ENCODE assay signal across 8 cellular contexts in the genomic region with DNA sequence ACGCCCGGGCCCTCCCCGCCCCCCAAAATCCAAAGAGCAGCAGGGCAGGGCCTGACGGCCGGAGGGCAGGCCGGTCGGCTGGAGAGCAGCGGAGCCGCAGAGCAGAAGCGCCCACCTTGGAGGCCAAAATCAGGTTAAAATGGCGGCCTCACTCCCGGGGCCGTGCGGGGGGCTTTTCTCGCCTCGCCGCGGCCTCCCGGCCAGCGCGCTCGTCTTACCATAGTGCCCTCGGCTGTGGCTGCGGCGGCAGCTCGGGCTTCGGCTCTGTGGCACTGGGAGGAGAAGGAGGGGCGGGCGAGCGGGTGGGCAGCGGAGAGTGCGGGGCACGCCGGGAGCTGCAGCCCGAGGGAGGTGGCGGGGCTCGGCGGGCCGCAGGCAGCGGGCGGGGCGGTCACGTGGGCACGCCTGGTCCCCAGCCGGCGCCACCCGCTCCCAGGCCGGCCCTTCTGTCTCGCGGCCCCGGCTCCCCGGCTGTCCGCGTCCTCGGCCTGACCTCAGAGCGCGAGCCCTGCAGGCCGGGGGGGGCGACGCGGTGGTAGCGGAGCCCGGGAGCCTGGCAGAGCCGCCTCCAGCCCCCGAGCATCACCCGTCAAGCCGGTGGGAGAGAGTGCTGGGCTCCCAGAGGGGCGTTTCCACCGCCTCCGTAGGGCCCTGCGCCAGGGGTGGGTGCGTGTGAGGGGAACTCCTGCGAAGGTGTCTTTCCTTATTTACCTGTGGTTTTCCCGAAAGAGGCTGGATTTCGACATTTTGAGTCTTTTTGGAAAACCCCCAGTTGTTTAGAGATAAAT. TPM values are rescaled to one million over a fixed set of nuclear protein-coding genes. Genes with fewer than 3 reads are reported as not detected.
DNase-seq lines count a peak whose midpoint lies in the region; ATAC-seq and TF ChIP-seq lines count a peak whose summit lies in the region.

A gene (minus strand): TSS at position 274 of the 788 bp plus-strand sequence. CDS start 53 bp downstream, at position 221.

- 0 to 1% (median 1%) methylated on average over 3 to 75 of the region's 75 CpGs for WGBS in adrenal gland, 4 donors
- WGBS in heart right ventricle, 2 donors, result 0% methylated on average over 62 to 74 of the region's 75 CpGs

- peak within 1 kb of the TSS; percentile 99 for H3K27ac Mint-ChIP-seq in type B pancreatic cell

- H3K9me3 ChIP-seq in adrenal gland (replicated peaks in 1 of 3), result no peaks in the 10 kb centered on the region
- H3K9me3 ChIP-seq in heart right ventricle, result no peaks in the 10 kb centered on the region

- TF ChIP-seq CTCF in GM12865 (IDR thresholded peaks at IDR 0.05; ENCODE audit: insufficient read depth, low read depth, low read length, missing control alignments) (no peak), adrenal gland (IDR thresholded peaks at IDR 0.05) (peak in 1 of 6 experiments; percentile 9), heart right ventricle (IDR thresholded peaks at IDR 0.05) (no peak), type B pancreatic cell (conservative IDR thresholded peaks at IDR 0.05) (no peak)

- H3K4me3 ChIP-seq in GM12865 (ENCODE audit: low read depth, low read length) (peak within 1 kb of the TSS; percentile 85), adrenal gland (peak within 1 kb of the TSS; percentile 72 to 85 (median 78)), heart right ventricle (peak within 1 kb of the TSS; percentile 78 to 94 (median 86))

- H3K4me3 Mint-ChIP-seq in type B pancreatic cell, result peak within 1 kb of the TSS; percentile 98

- H3K27me3 ChIP-seq in adrenal gland (no peaks in the 10 kb centered on the region), heart right ventricle (no peaks in the 10 kb centered on the region)

- H3K36me3 Mint-ChIP-seq in type B pancreatic cell, result peaks cover 16% of the 10 kb centered on the region

- H3K9me3 Mint-ChIP-seq in type B pancreatic cell, result no peaks in the 10 kb centered on the region

- DNase-seq in GM12865 (ENCODE audit: low read depth) (peak; percentile 87), NCI-H1105 (lab: John Stamatoyannopoulos, UW) (peak; percentile 80), T follicular helper cell (ENCODE audit: low read depth) (peak; percentile 57), adrenal gland (peak; percentile 85 to 91 (median 87)), heart right ventricle (peak; percentile 85 to 88), posterior vena cava (ENCODE audit: low spot score) (peak; percentile 93), type B pancreatic cell (ENCODE audit: extremely low spot score, unreplicated experiment) (peak; percentile 84)

- peaks cover 13% of the 10 kb centered on the region for H3K4me1 Mint-ChIP-seq in type B pancreatic cell (ENCODE audit: unreplicated experiment)

- H3K27ac ChIP-seq in adrenal gland (peak within 1 kb of the TSS; percentile 45 to 98 (median 95)), heart right ventricle (peak within 1 kb of the TSS; percentile 94 to 100 (median 98))

- peaks cover 0 to 9% of the 10 kb centered on the region in 2 donors for H3K36me3 ChIP-seq in adrenal gland (replicated peaks in 1 of 2)
- H3K36me3 ChIP-seq in heart right ventricle, result peaks cover 0 to 22% (median 4%) of the 10 kb centered on the region in 9 donors

- peaks cover 33 to 41% of the 10 kb centered on the region in 2 donors for H3K4me1 ChIP-seq in adrenal gland (replicated peaks in 1 of 2)
- peaks cover 0 to 48% (median 32%) of the 10 kb centered on the region in 9 donors for H3K4me1 ChIP-seq in heart right ventricle

- peak; percentile 87 for ATAC-seq in HG02610 (IDR thresholded peaks at IDR 0.05; ENCODE audit: unreplicated experiment)
- ATAC-seq in heart right ventricle, result peak; percentile 92 to 99 (median 95)

- peak; percentile 83 to 87 for TF ChIP-seq POLR2A in adrenal gland (IDR thresholded peaks at IDR 0.05)

- H3K27me3 Mint-ChIP-seq in type B pancreatic cell, result no peaks in the 10 kb centered on the region

- intact Hi-C loops in adrenal gland (cut with DNase I), result loop anchor here in 1 of 2 donors (5.0 kb wide), 1 partner anchor 37 kb away; no protein-coding TSS in a partner anchor
- intact Hi-C loops in heart right ventricle (cut with DNase I), result loop anchor here in 2 of 10 donors (5.0 to 10.0 kb wide), 2 partner anchors 82 to 780 kb away; a partner anchor contains a TSS
- intact Hi-C loops in posterior vena cava (cut with DNase I), result no loop called here

RNA-seq across cellular contexts. Expression of the gene that starts here (rescaled TPM):
- 100 to 1,000 TPM in 7 of 8 donors, 10 to 100 TPM in 1; 98.4 to 219 (median 134) TPM for total RNA-seq in adrenal gland
- 100 to 1,000 TPM in 1 of 3 donors, 10 to 100 TPM in 2; 42.8 to 228 (median 63.6) TPM for polyA plus RNA-seq in adrenal gland
- total RNA-seq in heart right ventricle, result 100 to 1,000 TPM; 345 to 918 (median 571) TPM
- 100 to 1,000 TPM; 154 to 542 TPM for polyA plus RNA-seq in heart right ventricle
- 100 to 1,000 TPM; 218 to 289 TPM for total RNA-seq in posterior vena cava
- 21.9 and 35.8 TPM in 2 replicates for total RNA-seq in type B pancreatic cell (ENCODE audit: low replicate concordance)

Comparison
In these comparisons a context has a peak if more than half of its experiments do, and no peak if none do; other contexts are left out.
1. Peak in every context shown above with its lines: DNase-seq, ATAC-seq, H3K4me3 ChIP-seq and H3K27ac ChIP-seq.